Comparison of ENCODE assay signal across 10 cellular contexts in the genomic region with DNA sequence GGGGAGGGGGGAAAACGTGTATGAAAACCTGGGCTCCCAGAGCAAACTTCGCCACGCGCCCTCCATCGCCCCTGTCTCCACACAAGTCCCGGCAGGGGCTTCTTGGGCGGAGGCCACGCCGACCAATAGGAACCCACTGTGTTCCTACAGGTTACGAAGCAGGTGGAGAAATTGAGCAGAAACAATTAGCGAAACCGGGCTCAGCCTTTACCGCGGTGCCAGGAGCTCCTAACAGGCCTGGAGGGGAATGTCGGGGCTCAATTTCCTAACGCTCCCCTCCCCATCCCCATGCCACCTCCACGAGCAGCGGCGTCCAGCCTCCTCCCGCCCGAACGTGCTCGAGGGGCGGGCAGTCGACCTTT. TPM values are rescaled to one million over a fixed set of nuclear protein-coding genes. Genes with fewer than 3 reads are reported as not detected.
DNase-seq lines count a peak whose midpoint lies in the region; ATAC-seq, FAIRE-seq and TF ChIP-seq lines count a peak whose summit lies in the region.
"Had no signal": no experiment of that assay in that cellular context is flagged by ENCODE, and none has a peak within 500 bp of the region (broad histone marks: within the 10 kb centered on the region; RNA-seq: fewer than 3 reads in every experiment).

No MANE protein-coding gene starts in this region.

- H3K36me3 Mint-ChIP-seq in T-helper 17 cell (ENCODE audit: low read depth) = no peaks in the 10 kb centered on the region

- ATAC-seq in T-helper 17 cell = no peak
- no peak for ATAC-seq in HG03135 (IDR thresholded peaks at IDR 0.05; ENCODE audit: unreplicated experiment)
- no peak for ATAC-seq in HG02970 (IDR thresholded peaks at IDR 0.05; ENCODE audit: low FRiP score, unreplicated experiment)

- no peak overlapping the region for H3K27ac Mint-ChIP-seq in T-helper 17 cell

- no peak overlapping the region for H3K27ac ChIP-seq in kidney (ENCODE audit: low read depth in 2 of 2, low read length in 2 of 2)
- H3K27ac ChIP-seq in subcutaneous abdominal adipose tissue (ENCODE audit: low read depth, low read length) = no peak overlapping the region

- peaks cover 3% of the 10 kb centered on the region for H3K9me3 ChIP-seq in T-helper 17 cell (ENCODE audit: control insufficient read depth, low read length, poor library complexity, severe bottlenecking)
- H3K9me3 ChIP-seq in kidney (ENCODE audit: control insufficient read depth in 1 of 2, low read length in 2 of 2) = no peaks in the 10 kb centered on the region
- no peaks in the 10 kb centered on the region for H3K9me3 ChIP-seq in subcutaneous abdominal adipose tissue (ENCODE audit: control insufficient read depth in 5 of 5, low read length in 5 of 5)

- no peak overlapping the region for H3K9ac ChIP-seq in kidney (ENCODE audit: low read length in 2 of 2)
- H3K9ac ChIP-seq in subcutaneous abdominal adipose tissue (ENCODE audit: low read length in 5 of 5) = no peak overlapping the region

- H3K4me1 Mint-ChIP-seq in T-helper 17 cell = peaks cover 12% of the 10 kb centered on the region

- H3K36me3 ChIP-seq in kidney (ENCODE audit: control insufficient read depth in 1 of 2, insufficient read depth in 2 of 2, low read length in 2 of 2) (no peaks in the 10 kb centered on the region), subcutaneous abdominal adipose tissue (ENCODE audit: control insufficient read depth in 5 of 5, insufficient read depth in 5 of 5, low read length in 5 of 5) (no peaks in the 10 kb centered on the region)

- H3K27me3 Mint-ChIP-seq in T-helper 17 cell = peaks cover 69% of the 10 kb centered on the region

- H3K27me3 ChIP-seq in subcutaneous abdominal adipose tissue (ENCODE audit: control insufficient read depth in 5 of 5, insufficient read depth in 4 of 5, low read length in 5 of 5) = peaks cover 9 to 33% (median 25%) of the 10 kb centered on the region in 5 donors

- intact Hi-C loops in kidney (cut with DNase I) = no loop called here

- H3K4me3 Mint-ChIP-seq in T-helper 17 cell = peak overlapping the region; percentile 87

- H3K4me1 ChIP-seq in kidney (ENCODE audit: control insufficient read depth in 1 of 2, insufficient read depth in 1 of 2, low read depth in 1 of 2, low read length in 2 of 2) = peaks cover 3 to 8% of the 10 kb centered on the region in 2 donors
- peaks cover 2 to 41% (median 28%) of the 10 kb centered on the region in 5 donors for H3K4me1 ChIP-seq in subcutaneous abdominal adipose tissue (ENCODE audit: control insufficient read depth in 5 of 5, insufficient read depth in 5 of 5, low read length in 5 of 5)

- DNase-seq in NCI-H2227 (lab: John Stamatoyannopoulos, UW; ENCODE audit: unreplicated experiment) = peak; percentile 28
- DNase-seq in NCI-H2227 treated with DMSO at 0.1 percent for 48 hours (lab: John Stamatoyannopoulos, UW) = no peak
- no peak for DNase-seq in T-helper 17 cell
- DNase-seq in kidney = no peak
- no peak for DNase-seq in NCI-H446 (lab: John Stamatoyannopoulos, UW)
- DNase-seq: AML-193 had no signal

- no peak for TF ChIP-seq CTCF in kidney (IDR thresholded peaks at IDR 0.05; ENCODE audit: borderline replicate concordance, extremely low read depth, insufficient read depth)

- H3K4me3 ChIP-seq in kidney (ENCODE audit: low read length in 2 of 2) (peak overlapping the region; percentile 47 to 64), subcutaneous abdominal adipose tissue (ENCODE audit: low read depth in 1 of 5, low read length in 5 of 5) (peak overlapping the region in 4 of 5 donors; percentile 67 to 69 (median 68))

- FAIRE-seq in kidney (lab: Jason Lieb, UNC) = no peak
- FAIRE-seq: urothelium cell line had no signal

RNA-seq across cellular contexts. Expression of gene KIT, which starts 0.6 kb away (rescaled TPM):
- total RNA-seq in T-helper 17 cell (1 to 10 TPM; 1.1 to 6.0 TPM), kidney (38.1 TPM)
- 7.7 TPM for polyA plus RNA-seq in kidney (ENCODE audit: insufficient read depth, low read depth, low replicate concordance)
